9 cellular contexts compared by ENCODE assay signal in the genomic region with DNA sequence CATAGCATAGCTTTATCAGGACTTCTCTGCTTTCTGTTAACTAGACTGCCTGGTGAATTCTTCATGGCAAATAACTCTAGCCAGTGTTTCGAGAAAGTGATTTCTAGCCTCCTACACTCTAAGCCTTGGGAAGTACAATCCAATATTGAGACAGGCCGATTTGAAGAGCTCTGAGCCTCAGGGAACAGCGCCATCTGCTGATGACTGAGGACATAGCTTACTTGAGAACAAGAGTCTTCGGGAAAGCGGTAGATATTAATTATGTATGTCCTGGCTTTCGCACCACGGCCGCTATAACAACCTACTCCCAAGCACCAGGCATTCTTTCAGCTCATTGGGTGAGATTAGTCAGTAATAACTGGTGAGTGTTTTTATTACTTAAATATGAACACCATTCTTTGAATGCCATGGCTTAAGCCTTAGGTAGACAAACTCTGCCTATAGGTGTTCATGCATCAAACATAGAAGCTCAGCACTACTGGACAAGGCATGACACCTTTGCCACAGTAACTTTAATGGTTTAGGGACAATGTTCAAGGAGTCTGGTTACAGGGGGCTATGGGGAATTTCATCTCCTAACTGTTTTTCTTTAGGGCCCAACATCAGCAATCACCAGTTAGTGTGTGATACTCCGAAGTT.
DNase-seq lines count a peak whose midpoint lies in the region; ATAC-seq and TF ChIP-seq lines count a peak whose summit lies in the region.
"Had no signal": no experiment of that assay in that cellular context is flagged by ENCODE, and none has a peak within 500 bp of the region (broad histone marks: within the 10 kb centered on the region; RNA-seq: fewer than 3 reads in every experiment).

No MANE protein-coding gene starts in this region.

- DNase-seq in CD1c-positive myeloid dendritic cell (ENCODE audit: extremely low spot score) = peak; percentile 61
- peak; percentile 67 for DNase-seq in NCI-H524 treated with DMSO at 0.1 percent for 48 hours (lab: John Stamatoyannopoulos, UW)
- DNase-seq in activated naive CD8-positive, alpha-beta T cell treated with anti-CD3 and anti-CD28 coated beads, Interleukin-2, amount 10 ng/mL, durations not matched to agents 7 days and 5 days = peak; percentile 22
- peak; percentile 59 to 77 (median 67) for DNase-seq in heart left ventricle
- peak; percentile 78 for DNase-seq in putamen (ENCODE audit: low spot score)

- no peaks in the 10 kb centered on the region for H3K27me3 ChIP-seq in heart left ventricle

- no peaks in the 10 kb centered on the region for H3K36me3 ChIP-seq in heart left ventricle

- H3K36me3 Mint-ChIP-seq in activated naive CD8-positive, alpha-beta T cell treated with anti-CD3 and anti-CD28 coated beads, Interleukin-2, amount 10 ng/mL, durations not matched to agents 7 days and 5 days = no peaks in the 10 kb centered on the region

- H3K4me3 ChIP-seq in heart left ventricle = no peak overlapping the region

- peak; percentile 76 to 92 (median 80) for TF ChIP-seq CTCF in heart left ventricle (IDR thresholded peaks at IDR 0.05)

- H3K9me3 Mint-ChIP-seq in activated naive CD8-positive, alpha-beta T cell treated with anti-CD3 and anti-CD28 coated beads, Interleukin-2, amount 10 ng/mL, durations not matched to agents 7 days and 5 days = peaks cover 4% of the 10 kb centered on the region
- H3K9me3 Mint-ChIP-seq: T-helper 1 cell treated with Interleukin-12 subunit alpha and Interleukin-12 subunit beta and Interleukin-4 antibody, amounts not matched to agents 30 μg/mL and 1 μg/mL, for 36 hours had no signal

- ATAC-seq in GM18861 (IDR thresholded peaks at IDR 0.05; ENCODE audit: unreplicated experiment) (peak; percentile 81), HG03520 (IDR thresholded peaks at IDR 0.05; ENCODE audit: unreplicated experiment) (peak; percentile 51), heart left ventricle (peak; percentile 47 to 93 (median 87)), HG02840 (IDR thresholded peaks at IDR 0.05; ENCODE audit: low FRiP score, unreplicated experiment) (no peak)
- ATAC-seq in activated naive CD8-positive, alpha-beta T cell treated with anti-CD3 and anti-CD28 coated beads, Interleukin-2, amount 10 ng/mL, durations not matched to agents 7 days and 5 days (ENCODE audit: low read depth) = no peak

- no peak overlapping the region for H3K4me3 Mint-ChIP-seq in activated naive CD8-positive, alpha-beta T cell treated with anti-CD3 and anti-CD28 coated beads, Interleukin-2, amount 10 ng/mL, durations not matched to agents 7 days and 5 days
- H3K4me3 Mint-ChIP-seq: T-helper 1 cell treated with Interleukin-12 subunit alpha and Interleukin-12 subunit beta and Interleukin-4 antibody, amounts not matched to agents 30 μg/mL and 1 μg/mL, for 36 hours had no signal

- H3K27me3 Mint-ChIP-seq in activated naive CD8-positive, alpha-beta T cell treated with anti-CD3 and anti-CD28 coated beads, Interleukin-2, amount 10 ng/mL, durations not matched to agents 7 days and 5 days = no peaks in the 10 kb centered on the region

- H3K27ac Mint-ChIP-seq in activated naive CD8-positive, alpha-beta T cell treated with anti-CD3 and anti-CD28 coated beads, Interleukin-2, amount 10 ng/mL, durations not matched to agents 7 days and 5 days = no peak overlapping the region
- H3K27ac Mint-ChIP-seq: T-helper 1 cell treated with Interleukin-12 subunit alpha and Interleukin-12 subunit beta and Interleukin-4 antibody, amounts not matched to agents 30 μg/mL and 1 μg/mL, for 36 hours had no signal

- no peaks in the 10 kb centered on the region for H3K4me1 Mint-ChIP-seq in activated naive CD8-positive, alpha-beta T cell treated with anti-CD3 and anti-CD28 coated beads, Interleukin-2, amount 10 ng/mL, durations not matched to agents 7 days and 5 days

- POLR2A ChIA-PET in activated naive CD8-positive, alpha-beta T cell treated with anti-CD3 and anti-CD28 coated beads, Interleukin-2, amount 10 ng/mL, durations not matched to agents 7 days and 5 days (lab: Charles Lee) = no interaction called here

- intact Hi-C loops in heart left ventricle (cut with DNase I) = loop anchor here (2.0 to 10.0 kb wide), 14 partner anchors 111 to 1144 kb away; partner anchors contain the start of gene BMP2 (in 4 of the 10)

- H3K27ac ChIP-seq in heart left ventricle = no peak overlapping the region

- H3K9me3 ChIP-seq in heart left ventricle = no peaks in the 10 kb centered on the region

- H3K4me1 ChIP-seq in heart left ventricle = no peaks in the 10 kb centered on the region

- WGBS in heart left ventricle, 4 donors = 17 to 27% (median 23%) methylated on average over 9 of the region's 9 CpGs

- TF ChIP-seq POLR2A in heart left ventricle (IDR thresholded peaks at IDR 0.05) = no peak

Comparison
In these comparisons a context has a peak if more than half of its experiments do, and no peak if none do; other contexts are left out.
1. DNase-seq: peak in every context shown above with its lines; median percentile 78 in putamen; 67 in NCI-H524 treated with DMSO at 0.1 percent for 48 hours; 67 in heart left ventricle; 61 in CD1c-positive myeloid dendritic cell; 22 in activated naive CD8-positive, alpha-beta T cell treated with anti-CD3 and anti-CD28 coated beads, Interleukin-2, amount 10 ng/mL, durations not matched to agents 7 days and 5 days.
2. ATAC-seq: peak in GM18861 (single experiment), HG03520 (single experiment) and heart left ventricle (4 of 4); none in activated naive CD8-positive, alpha-beta T cell treated with anti-CD3 and anti-CD28 coated beads, Interleukin-2, amount 10 ng/mL, durations not matched to agents 7 days and 5 days (single experiment) and HG02840 (single experiment).